In genomic region chr5:91378683-91379601, GRCh38 we compare ENCODE assay signal across 8 cellular contexts. TPM values are rescaled to one million over a fixed set of nuclear protein-coding genes. Genes with fewer than 3 reads are reported as not detected.
DNase-seq lines count a peak whose midpoint lies in the region; ATAC-seq, FAIRE-seq and TF ChIP-seq lines count a peak whose summit lies in the region.

No MANE protein-coding gene starts in this region.

- H2BK5ac ChIP-seq in mesenchymal stem cell (ENCODE audit: low read depth, low read length, poor library complexity, severe bottlenecking): no peak overlapping the region

- no peaks in the 10 kb centered on the region for H3K4me1 ChIP-seq in mesenchymal stem cell (ENCODE audit: control insufficient read depth, insufficient read depth, low read depth, low read length)

- H2BK12ac ChIP-seq in mesenchymal stem cell (ENCODE audit: low read length in 2 of 2): no peak overlapping the region

- no peak overlapping the region for H4K91ac ChIP-seq in mesenchymal stem cell (ENCODE audit: low read length)

- in situ Hi-C loops in astrocyte of the spinal cord (cut with HindIII; ENCODE audit: low sequenced_read_pairs): no loop called here

- H3K18ac ChIP-seq in mesenchymal stem cell (ENCODE audit: low read depth in 1 of 2, low read length in 2 of 2): no peak overlapping the region

- H3K4me3 ChIP-seq in AG04450 (ENCODE audit: low read depth, low read length) (peak overlapping the region; percentile 77), astrocyte of the spinal cord (ENCODE audit: low read depth, low read length) (peak overlapping the region; percentile 77), mesenchymal stem cell (ENCODE audit: insufficient read depth in 1 of 2, low read depth in 1 of 2, low read length in 2 of 2) (peak overlapping the region in 1 of 2 experiments; percentile 91)

- H3K27ac ChIP-seq in AG04450 (ENCODE audit: low read depth, low read length) (no peak overlapping the region), mesenchymal stem cell (ENCODE audit: low read length, poor library complexity, severe bottlenecking) (no peak overlapping the region)

- ATAC-seq in omental fat pad (ENCODE audit: low FRiP score): no peak

- FAIRE-seq in D721Med (lab: Jason Lieb, UNC): no peak

- CTCF ChIA-PET in AG04450 (lab: Charles Lee): interaction anchor here (0.6 to 1.6 kb wide), 4 partner anchors 22 to 447 kb away, joined by 3 to 7 read pairs (median 4); no protein-coding TSS in a partner anchor

- no peak overlapping the region for H2BK120ac ChIP-seq in mesenchymal stem cell (ENCODE audit: low read depth, low read length)

- H2AK5ac ChIP-seq in mesenchymal stem cell (ENCODE audit: low read length, severe bottlenecking): no peak overlapping the region

- no peak overlapping the region for H3K14ac ChIP-seq in mesenchymal stem cell (ENCODE audit: low read length in 2 of 2)

- H3K4me2 ChIP-seq in mesenchymal stem cell (ENCODE audit: low read length, poor library complexity, severe bottlenecking): no peak overlapping the region

- no peak overlapping the region for H3K23ac ChIP-seq in mesenchymal stem cell (ENCODE audit: low read length in 2 of 2)

- POLR2A ChIA-PET in AG04450 (lab: Yijun Ruan, JAX): interaction anchor here (0.6 to 2.2 kb wide), 4 partner anchors 8 to 160 kb away, joined by 3 to 12 read pairs (median 4); no protein-coding TSS in a partner anchor

- H3K9ac ChIP-seq in mesenchymal stem cell (ENCODE audit: low read length): peak overlapping the region; percentile 99

- H3K27me3 ChIP-seq in AG04450 (ENCODE audit: control insufficient read depth, insufficient read depth, low read length) (no peaks in the 10 kb centered on the region), mesenchymal stem cell (ENCODE audit: control insufficient read depth in 1 of 2, insufficient read depth in 1 of 2, low read length in 2 of 2) (no peaks in the 10 kb centered on the region)

- 91% methylated on average over 4 of the region's 11 CpGs for WGBS in mesenchymal stem cell

- H2AFZ ChIP-seq in mesenchymal stem cell (ENCODE audit: low read depth, low read length): no peak overlapping the region

- H2BK15ac ChIP-seq in mesenchymal stem cell (ENCODE audit: low read depth, poor library complexity, severe bottlenecking): no peak overlapping the region

- peaks cover 3% of the 10 kb centered on the region for H3K79me1 ChIP-seq in mesenchymal stem cell (replicated peaks; ENCODE audit: low read length, poor library complexity, severe bottlenecking)

- H3K36me3 ChIP-seq in mesenchymal stem cell (ENCODE audit: control insufficient read depth in 1 of 2, insufficient read depth in 2 of 2, low read depth in 1 of 2, low read length in 2 of 2): peaks cover 9 to 49% of the 10 kb centered on the region in 2 experiments

- H3K4ac ChIP-seq in mesenchymal stem cell (ENCODE audit: low read depth in 1 of 2, low read length in 2 of 2): no peak overlapping the region

- TF ChIP-seq CTCF in AG04450 (IDR thresholded peaks at IDR 0.05; ENCODE audit: low read depth, low read length) (no peak), astrocyte of the spinal cord (IDR thresholded peaks at IDR 0.05; ENCODE audit: low read depth, low read length) (no peak), D721Med (IDR thresholded peaks at IDR 0.05; ENCODE audit: insufficient read depth, missing control alignments) (no peak), omental fat pad (IDR thresholded peaks at IDR 0.05) (no peak)

- DNase-seq in AG04450 (ENCODE audit: low read depth, low spot score) (no peak), HT1080 (ENCODE audit: low read depth) (peak; percentile 28), astrocyte of the spinal cord (ENCODE audit: low read depth, low spot score) (peak; percentile 35), mesenchymal stem cell (no peak), D721Med (ENCODE audit: insufficient read length, low spot score) (no peak), omental fat pad (ENCODE audit: low spot score) (no peak), HCEC 1CT (no peak), GDM1 (lab: John Stamatoyannopoulos, UW) (no peak)

- H3K9me3 ChIP-seq in AG04450 (ENCODE audit: control insufficient read depth, insufficient read depth, low read length) (peaks cover 2% of the 10 kb centered on the region; the same call in 1 of the 2 replicates), mesenchymal stem cell (ENCODE audit: control insufficient read depth, low read length) (no peaks in the 10 kb centered on the region)

- H4K8ac ChIP-seq in mesenchymal stem cell (ENCODE audit: low read length): no peak overlapping the region

RNA-seq across cellular contexts. Expression of gene ARRDC3, which starts 4.2 kb away (rescaled TPM):
- 26.7 and 38.3 TPM in 2 replicates for polyA plus RNA-seq in AG04450 (2011; rRNA removed)
- 99.3 and 103 TPM in 2 replicates for polyA minus RNA-seq in AG04450 (2011; rRNA and poly(A)+ RNA removed)
- total RNA-seq in HT1080 (2014; rRNA removed; shearing (Covaris generic)): 12.7 and 14.1 TPM in 2 replicates
- polyA plus RNA-seq in HT1080 (2015; cell fraction: cytosol; rRNA removed): 9.9 and 12.6 TPM in 2 replicates
- 34.4 and 43.8 TPM in 2 replicates for polyA plus RNA-seq in HT1080 (2015; cell fraction: nucleus; rRNA removed)
- 32.4 TPM for polyA plus RNA-seq in mesenchymal stem cell (2013, experiment 1 of 2)
- 32.1 TPM for polyA plus RNA-seq in mesenchymal stem cell (2013, experiment 2 of 2)
- 10 to 100 TPM; 36.8 to 87.0 (median 61.0) TPM for total RNA-seq in omental fat pad

Comparison
In these comparisons a context has a peak if more than half of its experiments do, and no peak if none do; other contexts are left out.
1. DNase-seq: peak in HT1080 (single experiment) and astrocyte of the spinal cord (single experiment); none in AG04450 (single experiment), mesenchymal stem cell (single experiment), D721Med (single experiment), omental fat pad (single experiment), HCEC 1CT (single experiment) and GDM1 (single experiment).